ENCODE assay signal across 1 cellular context in the genomic region with DNA sequence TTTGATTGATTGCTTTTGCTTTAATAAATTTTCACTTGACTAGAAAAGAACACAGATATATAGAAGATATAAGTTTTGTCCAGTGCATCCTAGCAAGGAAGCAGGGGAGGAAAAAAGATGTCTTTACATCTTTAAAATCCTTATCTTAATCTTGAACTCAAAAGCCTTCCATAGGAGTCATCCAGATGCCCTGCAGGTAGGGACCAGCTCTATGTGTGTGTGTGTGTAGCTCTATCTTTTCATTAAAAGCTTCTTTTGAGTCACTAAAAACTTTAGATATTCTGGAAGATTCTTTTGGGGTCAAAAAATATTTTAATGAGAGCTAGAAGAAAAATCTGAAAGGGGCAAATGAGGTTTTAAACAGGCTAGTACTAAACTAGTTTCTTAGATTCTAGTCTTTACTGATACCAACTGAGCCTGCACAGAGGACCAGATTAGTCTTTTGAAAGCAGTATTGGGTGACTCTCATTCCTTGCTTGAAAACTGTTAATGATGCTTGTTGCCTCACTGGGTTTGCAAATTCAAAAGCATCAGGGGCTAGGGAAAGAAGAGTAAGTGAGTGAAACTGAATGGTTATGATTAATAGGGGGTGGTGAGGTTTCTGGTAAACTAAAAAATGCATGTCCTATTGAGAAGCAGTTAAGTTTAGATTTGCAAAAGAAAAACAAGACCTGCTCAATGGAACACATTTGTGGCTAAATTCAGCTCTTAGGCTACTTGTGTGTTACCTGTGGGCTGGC.
TF ChIP-seq lines count a peak whose summit lies in the region.

No MANE protein-coding gene starts in this region.

TF ChIP-seq in WTC11, 78 proteins besides CTCF, POLR2A, EP300 and RAD21:
- TF ChIP-seq, protein P1, sequence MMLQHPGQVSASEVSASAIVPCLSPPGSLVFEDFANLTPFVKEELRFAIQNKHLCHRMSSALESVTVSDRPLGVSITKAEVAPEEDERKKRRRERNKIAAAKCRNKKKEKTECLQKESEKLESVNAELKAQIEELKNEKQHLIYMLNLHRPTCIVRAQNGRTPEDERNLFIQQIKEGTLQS (CRISPR knock-in tag; conservative IDR thresholded peaks at IDR 0.05) = no peak
- TF ChIP-seq, protein P2, sequence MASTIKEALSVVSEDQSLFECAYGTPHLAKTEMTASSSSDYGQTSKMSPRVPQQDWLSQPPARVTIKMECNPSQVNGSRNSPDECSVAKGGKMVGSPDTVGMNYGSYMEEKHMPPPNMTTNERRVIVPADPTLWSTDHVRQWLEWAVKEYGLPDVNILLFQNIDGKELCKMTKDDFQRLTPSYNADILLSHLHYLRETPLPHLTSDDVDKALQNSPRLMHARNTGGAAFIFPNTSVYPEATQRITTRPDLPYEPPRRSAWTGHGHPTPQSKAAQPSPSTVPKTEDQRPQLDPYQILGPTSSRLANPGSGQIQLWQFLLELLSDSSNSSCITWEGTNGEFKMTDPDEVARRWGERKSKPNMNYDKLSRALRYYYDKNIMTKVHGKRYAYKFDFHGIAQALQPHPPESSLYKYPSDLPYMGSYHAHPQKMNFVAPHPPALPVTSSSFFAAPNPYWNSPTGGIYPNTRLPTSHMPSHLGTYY (CRISPR knock-in tag; IDR thresholded peaks at IDR 0.05) = no peak
- TF ChIP-seq, protein P3, sequence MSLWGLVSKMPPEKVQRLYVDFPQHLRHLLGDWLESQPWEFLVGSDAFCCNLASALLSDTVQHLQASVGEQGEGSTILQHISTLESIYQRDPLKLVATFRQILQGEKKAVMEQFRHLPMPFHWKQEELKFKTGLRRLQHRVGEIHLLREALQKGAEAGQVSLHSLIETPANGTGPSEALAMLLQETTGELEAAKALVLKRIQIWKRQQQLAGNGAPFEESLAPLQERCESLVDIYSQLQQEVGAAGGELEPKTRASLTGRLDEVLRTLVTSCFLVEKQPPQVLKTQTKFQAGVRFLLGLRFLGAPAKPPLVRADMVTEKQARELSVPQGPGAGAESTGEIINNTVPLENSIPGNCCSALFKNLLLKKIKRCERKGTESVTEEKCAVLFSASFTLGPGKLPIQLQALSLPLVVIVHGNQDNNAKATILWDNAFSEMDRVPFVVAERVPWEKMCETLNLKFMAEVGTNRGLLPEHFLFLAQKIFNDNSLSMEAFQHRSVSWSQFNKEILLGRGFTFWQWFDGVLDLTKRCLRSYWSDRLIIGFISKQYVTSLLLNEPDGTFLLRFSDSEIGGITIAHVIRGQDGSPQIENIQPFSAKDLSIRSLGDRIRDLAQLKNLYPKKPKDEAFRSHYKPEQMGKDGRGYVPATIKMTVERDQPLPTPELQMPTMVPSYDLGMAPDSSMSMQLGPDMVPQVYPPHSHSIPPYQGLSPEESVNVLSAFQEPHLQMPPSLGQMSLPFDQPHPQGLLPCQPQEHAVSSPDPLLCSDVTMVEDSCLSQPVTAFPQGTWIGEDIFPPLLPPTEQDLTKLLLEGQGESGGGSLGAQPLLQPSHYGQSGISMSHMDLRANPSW (CRISPR knock-in tag; conservative IDR thresholded peaks at IDR 0.05; ENCODE audit: low read depth) = no peak
- TF ChIP-seq, protein P4, sequence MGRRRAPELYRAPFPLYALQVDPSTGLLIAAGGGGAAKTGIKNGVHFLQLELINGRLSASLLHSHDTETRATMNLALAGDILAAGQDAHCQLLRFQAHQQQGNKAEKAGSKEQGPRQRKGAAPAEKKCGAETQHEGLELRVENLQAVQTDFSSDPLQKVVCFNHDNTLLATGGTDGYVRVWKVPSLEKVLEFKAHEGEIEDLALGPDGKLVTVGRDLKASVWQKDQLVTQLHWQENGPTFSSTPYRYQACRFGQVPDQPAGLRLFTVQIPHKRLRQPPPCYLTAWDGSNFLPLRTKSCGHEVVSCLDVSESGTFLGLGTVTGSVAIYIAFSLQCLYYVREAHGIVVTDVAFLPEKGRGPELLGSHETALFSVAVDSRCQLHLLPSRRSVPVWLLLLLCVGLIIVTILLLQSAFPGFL (CRISPR knock-in tag; IDR thresholded peaks at IDR 0.05; ENCODE audit: borderline replicate concordance) = no peak
- TF ChIP-seq RELA (CRISPR knock-in tag; IDR thresholded peaks at IDR 0.05; ENCODE audit: borderline replicate concordance) = no peak
- TF ChIP-seq NFATC4 (CRISPR knock-in tag; IDR thresholded peaks at IDR 0.05) = no peak
- no peak for TF ChIP-seq TCF7 (CRISPR knock-in tag; IDR thresholded peaks at IDR 0.05; ENCODE audit: low read depth)
- TF ChIP-seq CREB1 (CRISPR knock-in tag; IDR thresholded peaks at IDR 0.05) = no peak
- TF ChIP-seq ZBTB21 (CRISPR knock-in tag; IDR thresholded peaks at IDR 0.05; ENCODE audit: borderline replicate concordance) = no peak
- TF ChIP-seq, protein P5, sequence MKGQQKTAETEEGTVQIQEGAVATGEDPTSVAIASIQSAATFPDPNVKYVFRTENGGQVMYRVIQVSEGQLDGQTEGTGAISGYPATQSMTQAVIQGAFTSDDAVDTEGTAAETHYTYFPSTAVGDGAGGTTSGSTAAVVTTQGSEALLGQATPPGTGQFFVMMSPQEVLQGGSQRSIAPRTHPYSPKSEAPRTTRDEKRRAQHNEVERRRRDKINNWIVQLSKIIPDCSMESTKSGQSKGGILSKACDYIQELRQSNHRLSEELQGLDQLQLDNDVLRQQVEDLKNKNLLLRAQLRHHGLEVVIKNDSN (CRISPR knock-in tag; IDR thresholded peaks at IDR 0.05) = no peak
- TF ChIP-seq ESRRA (CRISPR knock-in tag; IDR thresholded peaks at IDR 0.05; ENCODE audit: borderline replicate concordance) = no peak
- no peak for TF ChIP-seq JUN (CRISPR knock-in tag; IDR thresholded peaks at IDR 0.05)
TF ChIP-seq in WTC11: peak in this region for 0.
